Comparison of ENCODE assay signal across 21 cellular contexts in genomic region chr2:157355618-157356017, GRCh38. TPM values are rescaled to one million over a fixed set of nuclear protein-coding genes. Genes with fewer than 3 reads are reported as not detected.
A peak's percentile ranks its signal among the peaks of the same experiment; 100 is the strongest.
DNase-seq lines count a peak whose midpoint lies in the region; ATAC-seq, FAIRE-seq and TF ChIP-seq lines count a peak whose summit lies in the region.
"Had no signal": no experiment of that assay in that cellular context is flagged by ENCODE, and none has a peak within 500 bp of the region (broad histone marks: within the 10 kb centered on the region; RNA-seq: fewer than 3 reads in every experiment).

No MANE protein-coding gene starts in this region.

- FAIRE-seq in keratinocyte (lab: Jason Lieb, UNC) = peak; percentile 58

- POLR2A ChIA-PET in HCT116 (lab: Charles Lee) = no interaction called here

- no peak for TF ChIP-seq RAD21 in HCT116 (IDR thresholded peaks at IDR 0.05; ENCODE audit: low read depth)

- CTCF ChIA-PET in HCT116 (lab: Charles Lee) = no interaction called here
- CTCF ChIA-PET in mammary epithelial cell (lab: Charles Lee; ENCODE audit: low non-redundant PET) = no interaction called here

- H4K20me1 ChIP-seq in HCT116 (ENCODE audit: insufficient read depth) (no peaks in the 10 kb centered on the region), mammary epithelial cell (ENCODE audit: insufficient read depth, low read length) (no peaks in the 10 kb centered on the region), keratinocyte (ENCODE audit: control insufficient read depth, extremely low read depth, insufficient read depth, low read length) (no peaks in the 10 kb centered on the region)

- H3K9me3 ChIP-seq in HCT116 (ENCODE audit: control insufficient read depth in 1 of 2, insufficient read depth in 1 of 2, low read depth in 1 of 2, low read length in 2 of 2) (no peaks in the 10 kb centered on the region), mammary epithelial cell (replicated peaks; ENCODE audit: insufficient read depth, low read length) (no peaks in the 10 kb centered on the region), keratinocyte (ENCODE audit: control insufficient read depth, low read depth, low read length) (no peaks in the 10 kb centered on the region)
- H3K9me3 ChIP-seq: mucosa of descending colon, ovary, suprapubic skin had no signal

- H3K79me2 ChIP-seq in HCT116 (ENCODE audit: insufficient read depth, low read length) (no peaks in the 10 kb centered on the region), mammary epithelial cell (ENCODE audit: insufficient read depth, low read length) (no peaks in the 10 kb centered on the region), keratinocyte (ENCODE audit: control insufficient read depth, insufficient read depth, low read length) (no peaks in the 10 kb centered on the region)

- TF ChIP-seq CTCF in AG10803 (conservative IDR thresholded peaks at IDR 0.05; ENCODE audit: low read length) (no peak), HCT116 (IDR thresholded peaks at IDR 0.05 in 2 of 3, conservative IDR thresholded peaks at IDR 0.05 in 1 of 3; ENCODE audit: borderline replicate concordance in 1 of 3, insufficient read depth in 1 of 3, low read depth in 2 of 3, low read length in 2 of 3) (no peak), mammary epithelial cell (conservative IDR thresholded peaks at IDR 0.05 in 1 of 2, IDR thresholded peaks at IDR 0.05 in 1 of 2; ENCODE audit: extremely low read depth in 1 of 2, insufficient read depth in 1 of 2, low read depth in 1 of 2, low read length in 2 of 2) (no peak), keratinocyte (optimal IDR thresholded peaks at IDR 0.05 in 1 of 3, IDR thresholded peaks at IDR 0.05 in 1 of 3, conservative IDR thresholded peaks at IDR 0.05 in 1 of 3; ENCODE audit: extremely low read depth in 1 of 3, insufficient read depth in 2 of 3, low read length in 3 of 3) (no peak)

- no peaks in the 10 kb centered on the region for H3K9me1 ChIP-seq in keratinocyte (ENCODE audit: control insufficient read depth, extremely low read depth, insufficient read depth, low read length)

- RAD21 ChIA-PET in HCT116 (lab: Charles Lee; ENCODE audit: low non-redundant PET in 1 of 2, low total read pairs in 2 of 2, uncharacterized antibody in 2 of 2, unreplicated experiment in 2 of 2) = no interaction called here

- WGBS in mammary epithelial cell (ENCODE audit: low coverage, missing lambda C conversion rate) = 83% methylated on average over 1 of the region's 1 CpG

- H2AFZ ChIP-seq in HCT116 (ENCODE audit: low read depth, low read length, poor library complexity, severe bottlenecking) (peak overlapping the region; percentile 44), mammary epithelial cell (ENCODE audit: low read depth, low read length) (no peak overlapping the region), keratinocyte (ENCODE audit: control insufficient read depth, low read length) (no peak overlapping the region)

- intact Hi-C loops in HCT116 (cut with micrococcal nuclease) (no loop called here), mammary epithelial cell (cut with micrococcal nuclease) (no loop called here)

- ATAC-seq in HCT116 = peak; percentile 69
- no peak for ATAC-seq in HG02678 (IDR thresholded peaks at IDR 0.05; ENCODE audit: unreplicated experiment)
- ATAC-seq: heart left ventricle, mucosa of descending colon had no signal

- in situ Hi-C loops in mammary epithelial cell (cut with MboI; ENCODE audit: low sequenced_read_pairs in 2 of 2) = no loop called here

- H3K4me3 ChIP-seq in AG10803 (ENCODE audit: low read length) (no peak overlapping the region), HCT116 (replicated peaks in 1 of 2; ENCODE audit: low read depth in 1 of 2, low read length in 2 of 2) (no peak overlapping the region), mammary epithelial cell (replicated peaks in 1 of 3; ENCODE audit: insufficient read depth in 1 of 3, low read depth in 2 of 3, low read length in 3 of 3) (no peak overlapping the region), keratinocyte (ENCODE audit: control insufficient read depth in 2 of 3, extremely low read depth in 1 of 3, insufficient read depth in 2 of 3, low read depth in 1 of 3, low read length in 3 of 3) (no peak overlapping the region)
- H3K4me3 ChIP-seq: heart left ventricle, mucosa of descending colon, ovary, suprapubic skin had no signal

- no peaks in the 10 kb centered on the region for H3K27me3 ChIP-seq in HCT116 (ENCODE audit: insufficient read depth, low read length)
- no peaks in the 10 kb centered on the region for H3K27me3 ChIP-seq in mammary epithelial cell (ENCODE audit: insufficient read depth, low read length)
- no peaks in the 10 kb centered on the region for H3K27me3 ChIP-seq in keratinocyte (ENCODE audit: control insufficient read depth, extremely low read depth, insufficient read depth, low read length)
- H3K27me3 ChIP-seq: heart left ventricle, ovary, suprapubic skin had no signal

- DNase-seq in AG10803 (ENCODE audit: low read depth) = peak; percentile 16
- DNase-seq in HCT116 (ENCODE audit: low read depth, low spot score) = peak; percentile 3
- peak; percentile 20 for DNase-seq in mammary epithelial cell
- no peak for DNase-seq in keratinocyte (ENCODE audit: low read depth, low spot score)
- DNase-seq in NCI-H510A treated with DMSO at 0.1 percent for 48 hours (lab: John Stamatoyannopoulos, UW) = no peak
- DNase-seq in midbrain (lab: John Stamatoyannopoulos, UW) = no peak
- no peak for DNase-seq in GOT3 (lab: John Stamatoyannopoulos, UW)
- DNase-seq: activated CD4-positive, CD25-positive, alpha-beta regulatory T cell treated with anti-CD3 and anti-CD28 coated beads, Interleukin-2, amount 50 U/mL, for 72 hours; activated CD8-positive, alpha-beta memory T cell treated with anti-CD3 and anti-CD28 coated beads, Interleukin-2, amount 50 U/mL, for 4 hours; activated naive CD4-positive, alpha-beta T cell treated with Interleukin-2 at 50 U/mL for 16 hours; AML-193; cortex of kidney; heart left ventricle; mucosa of descending colon; NCI-H1105; NCI-H2107; ovary; stimulated activated CD4-positive, alpha-beta T cell treated with anti-CD3 and anti-CD28 coated beads, Interleukin-4, amount 100 ng/mL, for 1 hour had no signal

- TF ChIP-seq POLR2A in HCT116 (IDR thresholded peaks at IDR 0.05; ENCODE audit: borderline replicate concordance, extremely low read depth, insufficient read depth, insufficient read length) = no peak

- H3K36me3 ChIP-seq in HCT116 (ENCODE audit: control insufficient read depth in 1 of 2, insufficient read depth in 2 of 2, low read length in 2 of 2) (no peaks in the 10 kb centered on the region), mammary epithelial cell (ENCODE audit: insufficient read depth, low read length) (no peaks in the 10 kb centered on the region), keratinocyte (ENCODE audit: control insufficient read depth in 2 of 2, extremely low read depth in 1 of 2, insufficient read depth in 2 of 2, low read length in 2 of 2) (no peaks in the 10 kb centered on the region)
- H3K36me3 ChIP-seq: heart left ventricle, ovary, suprapubic skin had no signal

- peaks cover 7 to 16% of the 10 kb centered on the region in 2 experiments; a peak in 3 of 4 replicates for H3K4me1 ChIP-seq in HCT116 (ENCODE audit: control insufficient read depth in 1 of 2, insufficient read depth in 2 of 2, low read length in 2 of 2)
- H3K4me1 ChIP-seq in mammary epithelial cell (ENCODE audit: insufficient read depth, low read length) = peaks cover 4% of the 10 kb centered on the region
- peaks cover 3% of the 10 kb centered on the region for H3K4me1 ChIP-seq in keratinocyte (ENCODE audit: control insufficient read depth, extremely low read depth, insufficient read depth, low read length)
- H3K4me1 ChIP-seq: heart left ventricle, suprapubic skin had no signal

- no TSS peak for BruUV-seq in HCT116 (replicated peaks; lab: Mats Ljungman, UMichigan)
- BruUV-seq in mammary epithelial cell (replicated peaks; lab: Mats Ljungman, UMichigan) = no TSS peak

- H3K27ac ChIP-seq in HCT116 (ENCODE audit: low read depth, low read length) (no peak overlapping the region), mammary epithelial cell (ENCODE audit: insufficient read depth, low read depth, low read length) (no peak overlapping the region), keratinocyte (ENCODE audit: control insufficient read depth, insufficient read depth, low read length) (no peak overlapping the region)
- H3K27ac ChIP-seq: heart left ventricle, ovary, suprapubic skin had no signal

- H3K9me2 ChIP-seq in HCT116 (ENCODE audit: insufficient read depth) = no peaks in the 10 kb centered on the region

- peak overlapping the region; percentile 35 for H3K4me2 ChIP-seq in HCT116 (ENCODE audit: low read length)
- no peak overlapping the region for H3K4me2 ChIP-seq in mammary epithelial cell (ENCODE audit: insufficient read depth, low read depth, low read length)
- no peak overlapping the region for H3K4me2 ChIP-seq in keratinocyte (ENCODE audit: control insufficient read depth, extremely low read depth, insufficient read depth, low read depth, low read length)

- dilution Hi-C loops in mammary epithelial cell (cut with HindIII; ENCODE audit: low sequenced_read_pairs) = no loop called here
- dilution Hi-C loops in keratinocyte (cut with MboI; ENCODE audit: extremely low pct_ligation_motif_present, low sequenced_read_pairs) = no loop called here

- H3K9ac ChIP-seq in HCT116 (ENCODE audit: low read length) = no peak overlapping the region
- H3K9ac ChIP-seq in mammary epithelial cell (ENCODE audit: insufficient read depth, low read length) = no peak overlapping the region
- no peak overlapping the region for H3K9ac ChIP-seq in keratinocyte (ENCODE audit: control insufficient read depth, extremely low read depth, insufficient read depth, low read length)

TF ChIP-seq in HCT116, 20 proteins besides CTCF, POLR2A, EP300 and RAD21:
- TF ChIP-seq POLR2AphosphoS5 (IDR thresholded peaks at IDR 0.05; ENCODE audit: low read depth, low read length) = no peak
- 0 out of 2 replicates have a peak, but pooled peaks have one; percentile 16 for TF ChIP-seq FOSL1 (IDR thresholded peaks at IDR 0.05; ENCODE audit: low read depth)
- peak; percentile 36; the same call in 1 of the 2 replicates for TF ChIP-seq JUND (IDR thresholded peaks at IDR 0.05)
- peak; percentile 40 for TF ChIP-seq TCF7L2 (IDR thresholded peaks at IDR 0.05; ENCODE audit: borderline replicate concordance, extremely low read depth, insufficient read depth, insufficient read length)

RNA-seq across cellular contexts. Expression of gene ERMN, which starts 30.0 kb away (rescaled TPM):
- total RNA-seq in HCT116 (2021; ENCODE audit: unreplicated experiment) (not detected), mammary epithelial cell (under 1 TPM in 1 of 2 donors, not detected in 1; under 0.01 TPM)
- polyA plus RNA-seq in HCT116 (2012) = not detected in 2 replicates
- polyA plus RNA-seq in mammary epithelial cell (not detected), keratinocyte (not detected in 3 replicates)
- polyA minus RNA-seq in mammary epithelial cell (not detected), keratinocyte (not detected in 3 replicates)
- not detected for polyA plus RNA-seq in keratinocyte (2011; ENCODE audit: low read depth)
- polyA plus RNA-seq in keratinocyte (2011; cell fraction: cytosol; rRNA removed) = not detected in 2 replicates
- not detected in 2 replicates for polyA plus RNA-seq in keratinocyte (2011; cell fraction: nucleus; rRNA removed)
- polyA plus RNA-seq in keratinocyte (2012; ENCODE audit: low replicate concordance) = not detected in 2 replicates
- polyA minus RNA-seq in keratinocyte (2011; cell fraction: cytosol; rRNA and poly(A)+ RNA removed) = not detected
- polyA minus RNA-seq in keratinocyte (2011; cell fraction: nucleus; rRNA and poly(A)+ RNA removed) = not detected in 2 replicates
- total RNA-seq: kidney epithelial cell had no signal

Comparison
In these comparisons a context has a peak if more than half of its experiments do, and no peak if none do; other contexts are left out.
1. DNase-seq: peak in AG10803 (single experiment), HCT116 (single experiment) and mammary epithelial cell (single experiment); none in keratinocyte (single experiment), NCI-H510A treated with DMSO at 0.1 percent for 48 hours (single experiment), midbrain (single experiment) and GOT3 (single experiment).